20 cellular contexts compared by ENCODE assay signal in the genomic region with DNA sequence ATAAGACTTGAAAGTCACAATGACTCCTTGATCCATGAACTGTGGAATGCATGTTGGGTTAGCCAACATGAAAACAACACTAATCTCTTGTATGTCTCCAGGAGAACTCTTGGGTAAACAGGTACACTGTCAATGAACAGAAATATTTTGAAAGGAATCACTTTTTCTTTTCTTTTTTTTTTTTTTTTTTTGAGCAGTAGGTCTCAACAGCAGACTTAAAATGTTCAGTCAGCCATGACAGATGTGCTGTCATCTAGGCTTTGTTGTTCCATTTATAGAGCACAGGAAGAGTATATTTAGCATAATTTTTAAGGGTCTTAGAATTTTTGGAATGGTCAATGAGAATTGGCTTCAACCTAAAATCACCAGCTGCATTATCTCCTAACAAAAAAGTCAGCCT. TPM values are rescaled to one million over a fixed set of nuclear protein-coding genes. Genes with fewer than 3 reads are reported as not detected.
DNase-seq lines count a peak whose midpoint lies in the region; ATAC-seq, FAIRE-seq and TF ChIP-seq lines count a peak whose summit lies in the region.
"Had no signal": no experiment of that assay in that cellular context is flagged by ENCODE, and none has a peak within 500 bp of the region (broad histone marks: within the 10 kb centered on the region; RNA-seq: fewer than 3 reads in every experiment).

No MANE protein-coding gene starts in this region.

- FAIRE-seq in K562 (lab: Jason Lieb, UNC), result no peak
- FAIRE-seq: G401.6 had no signal

- no peak for TF ChIP-seq RAD21 in K562 (CRISPR knock-in tag; conservative IDR thresholded peaks at IDR 0.05 in 1 of 2, IDR thresholded peaks at IDR 0.05 in 1 of 2)

- H3K27me3 ChIP-seq in K562 (ENCODE audit: control insufficient read depth in 2 of 2, insufficient read depth in 2 of 2, low read length in 2 of 2) (no peaks in the 10 kb centered on the region), tibial artery (no peaks in the 10 kb centered on the region)
- H3K27me3 ChIP-seq: BE2C; BLaER1 treated with 17β-estradiol and CSF1 and Interleukin-3, amounts not matched to agents 10 nM and 100 nM had no signal

- H3K4me3 Mint-ChIP-seq in activated T-helper 17 cell treated with anti-CD3 and anti-CD28 coated beads, Interleukin-2, amount 50 U/mL, for 72 hours, result no peak overlapping the region
- H3K4me3 Mint-ChIP-seq: CD14-positive monocyte, GM23338, H9 had no signal

- no peak for TF ChIP-seq EP300 in K562 (IDR thresholded peaks at IDR 0.05; ENCODE audit: low read length)

- no peak overlapping the region for H3K27ac Mint-ChIP-seq in activated T-helper 17 cell treated with anti-CD3 and anti-CD28 coated beads, Interleukin-2, amount 50 U/mL, for 72 hours
- H3K27ac Mint-ChIP-seq: CD14-positive monocyte; CD8-positive, alpha-beta T cell; GM23338; H9 had no signal

- H3K9ac ChIP-seq in K562 (ENCODE audit: insufficient read depth in 1 of 2, low read depth in 2 of 2, low read length in 2 of 2), result no peak overlapping the region
- H3K9ac ChIP-seq: BLaER1 treated with 17β-estradiol and CSF1 and Interleukin-3, amounts not matched to agents 10 nM and 100 nM had no signal

- POLR2A ChIA-PET in HEK293 (lab: Yijun Ruan, JAX) (no interaction called here), K562 (lab: Yijun Ruan, JAX) (interaction anchor here (0.7 kb wide), 1 partner anchor 82 kb away, joined by 3 read pairs; no protein-coding TSS in a partner anchor)

- H3K4me1 ChIP-seq in HEK293 (ENCODE audit: control insufficient read depth, insufficient read depth, low read length) (peaks cover 6% of the 10 kb centered on the region), K562 (replicated peaks in 1 of 2; ENCODE audit: control insufficient read depth in 2 of 2, insufficient read depth in 2 of 2, low read length in 2 of 2) (peaks cover 3 to 8% of the 10 kb centered on the region in 2 experiments; a peak in 3 of 5 replicates), tibial artery (peaks cover 0 to 12% (median 10%) of the 10 kb centered on the region in 4 donors)
- H3K4me1 ChIP-seq: BE2C had no signal

- peaks cover 15% of the 10 kb centered on the region for H3K4me1 Mint-ChIP-seq in activated T-helper 17 cell treated with anti-CD3 and anti-CD28 coated beads, Interleukin-2, amount 50 U/mL, for 72 hours

- H3K27ac ChIP-seq in 22Rv1 (peak overlapping the region; percentile 95; the same call in 1 of the 2 replicates), HEK293 (ENCODE audit: extremely low read depth, low read depth, low read length) (no peak overlapping the region), K562 (ENCODE audit: extremely low read depth, low read depth, low read length) (no peak overlapping the region), tibial artery (no peak overlapping the region)
- H3K27ac ChIP-seq: A549; BLaER1 treated with 17β-estradiol and CSF1 and Interleukin-3, amounts not matched to agents 10 nM and 100 nM had no signal

- DNase-seq in K562 (ENCODE audit: extremely low read depth in 1 of 4, low spot score in 3 of 4) (no peak), tibial artery (no peak)
- DNase-seq: 8988T; ACHN; AML-193; BE2C; Caco-2; CD8-positive, alpha-beta T cell; DMS153; DND-41; H9 had no signal

- intact Hi-C loops in K562 (cut with micrococcal nuclease) (no loop called here), tibial artery (cut with DNase I; ENCODE audit: low total_unique reads) (no loop called here)

- H3K27me3 Mint-ChIP-seq in activated T-helper 17 cell treated with anti-CD3 and anti-CD28 coated beads, Interleukin-2, amount 50 U/mL, for 72 hours, result no peaks in the 10 kb centered on the region

- no peak for TF ChIP-seq CTCF in 22Rv1 (IDR thresholded peaks at IDR 0.05)
- TF ChIP-seq CTCF in HEK293 (tag by site-specific recombination; IDR thresholded peaks at IDR 0.05), result no peak
- TF ChIP-seq CTCF in K562 (IDR thresholded peaks at IDR 0.05 in 2 of 3, conservative IDR thresholded peaks at IDR 0.05 in 1 of 3; ENCODE audit: insufficient read depth in 2 of 3, low read depth in 1 of 3, low read length in 3 of 3), result no peak
- no peak for TF ChIP-seq CTCF in tibial artery (IDR thresholded peaks at IDR 0.05)

- H3K4me2 ChIP-seq in K562 (ENCODE audit: insufficient read depth, low read length), result no peak overlapping the region
- H3K4me2 ChIP-seq: A549; BLaER1 treated with 17β-estradiol and CSF1 and Interleukin-3, amounts not matched to agents 10 nM and 100 nM; GM23338 had no signal

- H3K9me1 ChIP-seq in K562 (ENCODE audit: control insufficient read depth, insufficient read depth, low read length), result no peaks in the 10 kb centered on the region

- no peak for TF ChIP-seq POLR2A in K562 (conservative IDR thresholded peaks at IDR 0.05)

- H4K20me1 ChIP-seq in K562 (replicated peaks; ENCODE audit: control insufficient read depth, insufficient read depth, low read length), result no peaks in the 10 kb centered on the region
- H4K20me1 ChIP-seq: BLaER1 treated with 17β-estradiol and CSF1 and Interleukin-3, amounts not matched to agents 10 nM and 100 nM had no signal

- H3K36me3 Mint-ChIP-seq in activated T-helper 17 cell treated with anti-CD3 and anti-CD28 coated beads, Interleukin-2, amount 50 U/mL, for 72 hours (ENCODE audit: low read depth), result no peaks in the 10 kb centered on the region

- no peak overlapping the region for H2AFZ ChIP-seq in K562 (ENCODE audit: low read depth, low read length)
- H2AFZ ChIP-seq: GM23338 had no signal

- H3K36me3 ChIP-seq in HEK293 (ENCODE audit: control insufficient read depth in 2 of 2, insufficient read depth in 1 of 2, low read length in 2 of 2), result no peaks in the 10 kb centered on the region
- no peaks in the 10 kb centered on the region; the same call in 2 of the 3 replicates for H3K36me3 ChIP-seq in K562 (ENCODE audit: control insufficient read depth, insufficient read depth, low read length)
- H3K36me3 ChIP-seq in tibial artery, result no peaks in the 10 kb centered on the region
- H3K36me3 ChIP-seq: BE2C; BLaER1 treated with 17β-estradiol and CSF1 and Interleukin-3, amounts not matched to agents 10 nM and 100 nM had no signal

- H3K9me3 ChIP-seq in HEK293 (ENCODE audit: control insufficient read depth, insufficient read depth, low read depth, low read length), result no peaks in the 10 kb centered on the region
- 0 out of 2 replicates have a peak, but pooled peaks cover 3% of the 10 kb centered on the region for H3K9me3 ChIP-seq in K562 (replicated peaks; ENCODE audit: control insufficient read depth, insufficient read depth, low read depth, low read length)
- H3K9me3 ChIP-seq in tibial artery, result peaks cover 0 to 14% (median 14%) of the 10 kb centered on the region in 3 donors
- H3K9me3 ChIP-seq: BE2C, Caco-2 had no signal

- no TSS peak for BruUV-seq in K562 (replicated peaks; lab: Mats Ljungman, UMichigan)

- ATAC-seq in K562 (no peak), GM18909 (IDR thresholded peaks at IDR 0.05; ENCODE audit: poor library complexity, unreplicated experiment) (no peak)
- no peak for ATAC-seq in activated T-helper 17 cell treated with anti-CD3 and anti-CD28 coated beads, Interleukin-2, amount 50 U/mL, for 72 hours (replicated peaks)
- ATAC-seq: A549; CD8-positive, alpha-beta T cell; GM23338 had no signal

- peaks cover 21% of the 10 kb centered on the region for H3K79me2 ChIP-seq in K562 (ENCODE audit: control insufficient read depth, insufficient read depth, low read length)

- H3K4me3 ChIP-seq in HEK293 (ENCODE audit: low read depth, low read length) (no peak overlapping the region), K562 (no peak overlapping the region), tibial artery (no peak overlapping the region)
- H3K4me3 ChIP-seq: A549; BLaER1 treated with 17β-estradiol and CSF1 and Interleukin-3, amounts not matched to agents 10 nM and 100 nM; GM23338 had no signal

- CTCF ChIA-PET in HEK293 (lab: Yijun Ruan, JAX), result interaction anchor here (0.6 to 1.4 kb wide), 2 partner anchors 59 to 186 kb away, joined by 3 to 4 read pairs; no protein-coding TSS in a partner anchor
- CTCF ChIA-PET in K562 (lab: Yijun Ruan, JAX; ENCODE audit: low intra/inter-chr PET ratio), result no interaction called here

- H3K9me3 Mint-ChIP-seq in activated T-helper 17 cell treated with anti-CD3 and anti-CD28 coated beads, Interleukin-2, amount 50 U/mL, for 72 hours, result peaks cover 9% of the 10 kb centered on the region

- in situ Hi-C loops in K562 (cut with MboI), result no loop called here

TF ChIP-seq in HEK293, 187 proteins besides CTCF, POLR2A, EP300 and RAD21:
- TF ChIP-seq SETDB1 (IDR thresholded peaks at IDR 0.05; ENCODE audit: insufficient read length, low read length), result peak; percentile 91
- TF ChIP-seq KLF8 (tag by site-specific recombination; IDR thresholded peaks at IDR 0.05), result no peak

TF ChIP-seq in K562, 482 proteins besides CTCF, POLR2A, EP300 and RAD21:
- TF ChIP-seq CBX3 (IDR thresholded peaks at IDR 0.05; ENCODE audit: borderline replicate concordance in 1 of 2, low read length in 2 of 2) (peak in 1 of 2 experiments; percentile 36; a peak in 1 of 3 replicates), ZNF384 (IDR thresholded peaks at IDR 0.05; ENCODE audit: low read depth, low read length) (peak; percentile 66), WHSC1 (IDR thresholded peaks at IDR 0.05; ENCODE audit: low read length) (no peak)

RNA-seq across cellular contexts. Expression of gene PLEKHA5, which starts 2.3 kb away (rescaled TPM):
- total RNA-seq in K562 (2011; cell fraction: chromatin; rRNA removed; ENCODE audit: low replicate concordance), result 25.1 and 105 TPM in 2 replicates
- 15.2 and 21.3 TPM in 2 replicates for total RNA-seq in K562 (2011; cell fraction: nucleolus; rRNA removed)
- total RNA-seq in K562 (2011; cell fraction: nucleoplasm; rRNA removed), result 38.1 and 79.3 TPM in 2 replicates
- total RNA-seq in K562 (2014; rRNA removed) (16.6 and 18.0 TPM in 2 replicates), K562 (2014; rRNA removed; fragmentation: Illumina TruSeq; extraction: Trizol) (26.2 and 30.7 TPM in 2 replicates), K562 (2015; rRNA removed; fragmentation: Illumina TruSeq; extraction: Trizol) (24.8 and 25.7 TPM in 2 replicates), K562 (2021) (16.4 and 18.6 TPM in 2 replicates)
- polyA plus RNA-seq in K562 (2011; rRNA removed) (11.2 and 12.4 TPM in 2 replicates), K562 (2014; fragmentation: Illumina TruSeq; extraction: Trizol) (18.5 and 21.2 TPM in 2 replicates), K562 (2014; fragmentation: Nextera tagmentation; extraction: Ambion mirVana) (1 to 10 TPM; 7.2 to 7.3 TPM), K562 (2014; rRNA removed) (10.6 and 17.4 TPM in 2 replicates)
- 2.5 and 5.6 TPM in 2 replicates for polyA plus RNA-seq in K562 (2011; cell fraction: cytosol; rRNA removed)
- polyA plus RNA-seq in K562 (2011; cell fraction: nucleus; rRNA removed), result 10.3 and 11.5 TPM in 2 replicates
- polyA plus RNA-seq in K562 (2012), result 10.1 and 14.7 TPM in 2 replicates
- 20.5 and 34.9 TPM in 2 replicates for polyA minus RNA-seq in K562 (2011; rRNA and poly(A)+ RNA removed)
- polyA minus RNA-seq in K562 (2011; cell fraction: cytosol; rRNA and poly(A)+ RNA removed), result 6.1 and 9.3 TPM in 2 replicates
- 19.9 and 34.1 TPM in 2 replicates for polyA minus RNA-seq in K562 (2011; cell fraction: nucleus; rRNA and poly(A)+ RNA removed)
- total RNA-seq in activated T-helper 17 cell treated with anti-CD3 and anti-CD28 coated beads, Interleukin-2, amount 50 U/mL, for 72 hours, result 10 to 100 TPM in 1 of 2 donors, 1 to 10 TPM in 1; 8.6 to 10.4 TPM
